22 cellular contexts compared by ENCODE assay signal in genomic region chr9:109629615-109630014, GRCh38.
"Had no signal": no experiment of that assay in that cellular context is flagged by ENCODE, and none has a peak within 500 bp of the region (broad histone marks: within the 10 kb centered on the region; RNA-seq: fewer than 3 reads in every experiment).

No MANE protein-coding gene starts in this region.

- H3K9me3 Mint-ChIP-seq: type B pancreatic cell had no signal

- H3K36me3 ChIP-seq: esophagus squamous epithelium, lower lobe of right lung, prostate gland, spleen, tibial artery had no signal

- H3K27me3 ChIP-seq: testis had no signal

- H3K36me3 Mint-ChIP-seq: stimulated activated memory B cell treated with anti-CD40 and anti-IgM and Interleukin-4, amounts not matched to agents 10 μg/mL and 1 μg/mL and 100 μg/mL, for 72 hours; type B pancreatic cell had no signal

- FAIRE-seq: endometrium, keratinocyte had no signal

- H3K27ac ChIP-seq: esophagus squamous epithelium, lower lobe of right lung, prostate gland, skin epidermis, spleen, testis, tibial artery had no signal

- ATAC-seq: effector memory CD8-positive, alpha-beta T cell; left ventricle myocardium superior; lower lobe of right lung; naive thymus-derived CD8-positive, alpha-beta T cell; right cardiac atrium; stimulated activated memory B cell treated with anti-CD40 and anti-IgM and Interleukin-4, amounts not matched to agents 10 μg/mL and 1 μg/mL and 100 μg/mL, for 72 hours; stimulated activated naive CD8-positive, alpha-beta T cell treated with anti-CD3 and anti-CD28 coated beads, Interleukin-15, Interleukin-2, amounts not matched to agents 100 U/mL and 50 U/mL, for 24 hours had no signal

- H3K4me1 ChIP-seq: esophagus squamous epithelium, lower lobe of right lung, prostate gland, spleen, testis, tibial artery had no signal

- H3K4me3 ChIP-seq: esophagus squamous epithelium, lower lobe of right lung, prostate gland, skin epidermis, spleen, testis, tibial artery had no signal

- DNase-seq: effector memory CD8-positive, alpha-beta T cell; erythroblast; esophagus squamous epithelium; foreskin melanocyte; left ventricle myocardium superior; lower lobe of right lung; naive thymus-derived CD8-positive, alpha-beta T cell; nephron progenitor cell; nucleus accumbens; right cardiac atrium; spleen; stimulated activated CD4-positive, alpha-beta T cell treated with anti-CD3 and anti-CD28 coated beads, Interleukin-4, amount 100 ng/mL, for 4 hours; stimulated activated naive CD8-positive, alpha-beta T cell treated with anti-CD3 and anti-CD28 coated beads, Interleukin-15, Interleukin-2, amounts not matched to agents 100 U/mL and 50 U/mL, for 24 hours; substantia nigra; testis; tibial artery had no signal

- H3K27ac Mint-ChIP-seq: effector memory CD8-positive, alpha-beta T cell; nephron progenitor cell; stimulated activated memory B cell treated with anti-CD40 and anti-IgM and Interleukin-4, amounts not matched to agents 10 μg/mL and 1 μg/mL and 100 μg/mL, for 72 hours; type B pancreatic cell had no signal

- H3K9me3 ChIP-seq: esophagus squamous epithelium, lower lobe of right lung, prostate gland, testis, tibial artery had no signal
